Comparison of ENCODE assay signal across 19 cellular contexts in the genomic region with DNA sequence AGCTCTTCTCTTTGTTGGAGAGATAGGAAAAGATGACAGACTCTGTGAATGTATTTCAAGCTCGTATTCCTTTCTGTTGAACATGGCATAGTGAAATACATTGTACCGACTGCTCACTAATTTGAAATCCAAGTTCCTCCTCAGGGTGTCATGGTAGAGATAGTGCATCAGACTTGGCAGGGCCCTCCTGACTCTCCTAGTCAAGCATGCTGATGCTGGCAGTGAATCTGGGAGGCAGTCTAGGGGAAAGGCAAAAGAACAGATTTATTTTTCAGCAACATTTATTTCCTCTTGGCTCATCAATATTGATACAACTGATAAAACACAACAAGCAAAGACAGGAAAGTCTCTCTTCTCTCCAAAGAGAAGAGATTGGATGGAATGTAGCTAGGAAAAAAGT.
DNase-seq lines count a peak whose midpoint lies in the region; ATAC-seq and TF ChIP-seq lines count a peak whose summit lies in the region.
"Had no signal": no experiment of that assay in that cellular context is flagged by ENCODE, and none has a peak within 500 bp of the region (broad histone marks: within the 10 kb centered on the region; RNA-seq: fewer than 3 reads in every experiment).

No MANE protein-coding gene starts in this region.

- H3K27ac ChIP-seq in GM23248 (no peak overlapping the region), VCaP (peak overlapping the region; percentile 9; the same call in 1 of the 2 replicates), gastroesophageal sphincter (no peak overlapping the region)
- H3K27ac ChIP-seq in CD4-positive, alpha-beta memory T cell (ENCODE audit: low read depth, low read length), result no peak overlapping the region
- H3K27ac ChIP-seq: BLaER1, C4-2B had no signal

- no peaks in the 10 kb centered on the region for H3K9me3 ChIP-seq in GM23248 (ENCODE audit: low read depth)
- no peaks in the 10 kb centered on the region for H3K9me3 ChIP-seq in gastroesophageal sphincter
- H3K9me3 ChIP-seq in CD4-positive, alpha-beta memory T cell (ENCODE audit: control insufficient read depth in 1 of 2, low read length in 2 of 2), result no peaks in the 10 kb centered on the region
- H3K9me3 ChIP-seq: HAP-1 had no signal

- ATAC-seq in gastroesophageal sphincter (peak; percentile 16), left cardiac atrium (no peak)
- ATAC-seq: GM12878 had no signal

- H3K4me1 ChIP-seq in GM23248 (ENCODE audit: insufficient read depth), result no peaks in the 10 kb centered on the region
- no peaks in the 10 kb centered on the region for H3K4me1 ChIP-seq in gastroesophageal sphincter
- no peaks in the 10 kb centered on the region for H3K4me1 ChIP-seq in CD4-positive, alpha-beta memory T cell (ENCODE audit: insufficient read depth, low read length)
- H3K4me1 ChIP-seq: BLaER1, HAP-1 had no signal

- peaks cover 7 to 14% (median 9%) of the 10 kb centered on the region in 8 donors for H3K9me3 Mint-ChIP-seq in CD4-positive, alpha-beta memory T cell

- no peaks in the 10 kb centered on the region for H3K27me3 Mint-ChIP-seq in CD4-positive, alpha-beta memory T cell
- H3K27me3 Mint-ChIP-seq: B cell; CD4-positive, CD25-positive, alpha-beta regulatory T cell; CD8-positive, alpha-beta memory T cell had no signal

- no peaks in the 10 kb centered on the region for H3K36me3 Mint-ChIP-seq in CD4-positive, alpha-beta memory T cell
- H3K36me3 Mint-ChIP-seq: CD4-positive, CD25-positive, alpha-beta regulatory T cell; CD8-positive, alpha-beta memory T cell had no signal

- H3K9ac ChIP-seq in GM23248, result no peak overlapping the region
- H3K9ac ChIP-seq: BLaER1 had no signal

- H3K4me2 ChIP-seq in GM23248 (ENCODE audit: unreplicated experiment), result no peak overlapping the region
- H3K4me2 ChIP-seq: BLaER1 had no signal

- TF ChIP-seq CTCF in VCaP (conservative IDR thresholded peaks at IDR 0.05), result no peak
- TF ChIP-seq CTCF in gastroesophageal sphincter (IDR thresholded peaks at IDR 0.05), result no peak

- H3K4me1 Mint-ChIP-seq in CD4-positive, alpha-beta memory T cell, result no peaks in the 10 kb centered on the region
- H3K4me1 Mint-ChIP-seq: B cell; CD4-positive, CD25-positive, alpha-beta regulatory T cell; CD8-positive, alpha-beta memory T cell had no signal

- intact Hi-C loops in CD4-positive, alpha-beta memory T cell (cut with micrococcal nuclease), result no loop called here
- intact Hi-C loops in left cardiac atrium (cut with DNase I), result no loop called here

- H4K20me1 ChIP-seq in GM23248 (ENCODE audit: insufficient read depth), result no peaks in the 10 kb centered on the region
- H4K20me1 ChIP-seq: BLaER1 had no signal

- H3F3A ChIP-seq in GM23248 (ENCODE audit: insufficient read depth), result no peaks in the 10 kb centered on the region

- no peak overlapping the region for H3K4me3 Mint-ChIP-seq in CD4-positive, alpha-beta memory T cell
- H3K4me3 Mint-ChIP-seq: B cell; CD4-positive, CD25-positive, alpha-beta regulatory T cell; CD8-positive, alpha-beta memory T cell; HFFc6 had no signal

- TF ChIP-seq EP300 in gastroesophageal sphincter (IDR thresholded peaks at IDR 0.05), result no peak

- H3K36me3 ChIP-seq in GM23248 (ENCODE audit: low read depth), result no peaks in the 10 kb centered on the region
- H3K36me3 ChIP-seq in gastroesophageal sphincter, result no peaks in the 10 kb centered on the region
- no peaks in the 10 kb centered on the region for H3K36me3 ChIP-seq in CD4-positive, alpha-beta memory T cell (ENCODE audit: insufficient read depth, low read length)
- H3K36me3 ChIP-seq: BLaER1, HAP-1 had no signal

- in situ Hi-C loops in GM23248 (cut with MboI), result no loop called here

- no peak overlapping the region for H2AFZ ChIP-seq in GM23248

- H3K4me3 ChIP-seq in GM23248, result no peak overlapping the region
- H3K4me3 ChIP-seq in gastroesophageal sphincter, result no peak overlapping the region
- H3K4me3 ChIP-seq in CD4-positive, alpha-beta memory T cell (ENCODE audit: low read length in 2 of 2), result no peak overlapping the region
- H3K4me3 ChIP-seq: BLaER1, GM12878, HAP-1 had no signal

- H3K9me2 ChIP-seq in GM23248 (ENCODE audit: insufficient read depth), result no peaks in the 10 kb centered on the region

- no peak for TF ChIP-seq POLR2A in gastroesophageal sphincter (IDR thresholded peaks at IDR 0.05)

- CTCF ChIA-PET in CD4-positive, alpha-beta memory T cell (lab: Charles Lee; ENCODE audit: partially characterized antibody), result interaction anchor here (1.2 kb wide), 1 partner anchor 11 kb away, joined by 3 read pairs; no protein-coding TSS in a partner anchor

- DNase-seq in GM23248, result peak; percentile 14
- DNase-seq in CD4-positive, alpha-beta memory T cell, result no peak
- DNase-seq in OCI-M1 (lab: John Stamatoyannopoulos, UW), result no peak
- DNase-seq in left cardiac atrium, result no peak
- DNase-seq: CD4-positive, CD25-positive, alpha-beta regulatory T cell; CD8-positive, alpha-beta memory T cell; DMS 273 treated with DMSO at 0.1 percent for 48 hours; DMS79; EL; GDM1; GOT3; HFFc6 had no signal

- 80 to 90% methylated on average over 2 of the region's 2 CpGs for WGBS in GM23248 (ENCODE audit: low coverage in 1 of 2, low lambda C conversion rate in 2 of 2, missing lambda C conversion rate in 2 of 2), 2 experiments
- WGBS in gastroesophageal sphincter (ENCODE audit: low coverage in 1 of 2), 2 donors, result 68 to 96% methylated on average over 2 of the region's 2 CpGs

- no peaks in the 10 kb centered on the region for H3K79me2 ChIP-seq in GM23248 (ENCODE audit: insufficient read depth)

- no peak overlapping the region for H3K27ac Mint-ChIP-seq in CD4-positive, alpha-beta memory T cell
- H3K27ac Mint-ChIP-seq: B cell; CD4-positive, CD25-positive, alpha-beta regulatory T cell; CD8-positive, alpha-beta memory T cell; HFFc6 had no signal

- H3K27me3 ChIP-seq in GM23248 (replicated peaks; ENCODE audit: insufficient read depth) (no peaks in the 10 kb centered on the region), gastroesophageal sphincter (no peaks in the 10 kb centered on the region)
- no peaks in the 10 kb centered on the region for H3K27me3 ChIP-seq in CD4-positive, alpha-beta memory T cell (ENCODE audit: insufficient read depth, low read length)
- H3K27me3 ChIP-seq: BLaER1 had no signal

- POLR2A ChIA-PET in CD4-positive, alpha-beta memory T cell (lab: Charles Lee; ENCODE audit: partially characterized antibody), result no interaction called here
